Comparison of ENCODE assay signal across 16 cellular contexts in the genomic region with DNA sequence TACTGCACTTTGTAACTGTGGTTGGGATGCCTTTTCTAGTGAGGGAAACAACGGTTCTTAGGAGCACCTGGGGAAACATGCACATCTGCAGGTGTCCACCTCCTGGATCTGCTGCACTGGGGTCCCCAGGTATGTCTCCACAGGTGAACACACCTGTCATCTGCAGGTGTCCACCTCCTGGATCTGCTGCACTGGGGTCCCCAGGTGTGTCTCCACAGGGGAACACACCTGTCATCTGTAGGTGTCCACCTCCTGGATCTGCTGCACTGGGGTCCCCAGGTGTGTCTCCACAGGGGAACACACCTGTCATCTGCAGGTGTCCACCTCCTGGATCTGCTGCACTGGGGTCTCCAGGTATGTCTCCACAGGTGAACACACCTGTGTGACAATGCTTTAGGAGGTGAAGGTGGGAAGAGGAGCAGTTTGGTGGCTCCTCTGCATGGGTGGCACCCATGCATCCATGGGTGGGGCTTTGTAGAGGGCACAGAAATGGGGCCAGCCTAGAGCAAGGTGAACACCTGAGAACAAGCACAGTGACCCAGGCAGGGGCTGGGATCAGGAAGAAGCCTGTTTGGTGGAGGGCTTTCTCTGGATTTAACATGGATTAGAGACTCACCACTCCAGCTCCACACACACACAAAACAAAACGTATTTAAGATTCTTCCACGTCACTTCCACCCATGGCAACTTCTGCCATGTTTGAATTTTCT.
"Had no signal": no experiment of that assay in that cellular context is flagged by ENCODE, and none has a peak within 500 bp of the region (broad histone marks: within the 10 kb centered on the region; RNA-seq: fewer than 3 reads in every experiment).

No MANE protein-coding gene starts in this region.

- H3K36me3 Mint-ChIP-seq: stimulated activated effector memory CD8-positive, alpha-beta T cell treated with anti-CD3 and anti-CD28 coated beads, Interleukin-12 subunit alpha, Interleukin-12 subunit beta, amount 100 ng/mL, for 72 hours had no signal

- H3K9me3 ChIP-seq: pancreas, right lobe of liver had no signal

- H3K27ac ChIP-seq: brain microvascular endothelial cell, pancreas, right lobe of liver, stomach had no signal

- H3K27me3 ChIP-seq: brain microvascular endothelial cell, right lobe of liver had no signal

- H3K27me3 Mint-ChIP-seq: activated B cell treated with CpG ODN at 0.5 μM for 24 hours; activated CD8-positive, alpha-beta T cell treated with anti-CD3 and anti-CD28 coated beads for 36 hours; activated naive CD8-positive, alpha-beta T cell treated with anti-CD3 and anti-CD28 coated beads, Interleukin-2, amount 50 U/mL, for 24 hours; T-helper 17 cell had no signal

- ATAC-seq: activated CD8-positive, alpha-beta T cell treated with anti-CD3 and anti-CD28 coated beads for 36 hours; activated naive CD8-positive, alpha-beta T cell treated with anti-CD3 and anti-CD28 coated beads, Interleukin-2, amount 50 U/mL, for 24 hours; activated T-helper 17 cell treated with anti-CD3 and anti-CD28 coated beads, Interleukin-2, amount 50 U/mL, for 72 hours; pancreas; right lobe of liver; stimulated activated effector memory CD8-positive, alpha-beta T cell treated with anti-CD3 and anti-CD28 coated beads, Interleukin-12 subunit alpha, Interleukin-12 subunit beta, amount 100 ng/mL, for 72 hours; T-helper 17 cell had no signal

- DNase-seq: activated B cell treated with CpG ODN at 0.5 μM for 24 hours; activated CD4-positive, alpha-beta T cell treated with anti-CD3 and anti-CD28 coated beads for 4 hours; activated CD8-positive, alpha-beta T cell treated with anti-CD3 and anti-CD28 coated beads for 36 hours; activated naive CD4-positive, alpha-beta T cell treated with Interleukin-2 at 50 U/mL for 16 hours; activated naive CD8-positive, alpha-beta T cell treated with anti-CD3 and anti-CD28 coated beads, Interleukin-2, amount 50 U/mL, for 24 hours; activated T-cell treated with anti-CD3 and anti-CD28 coated beads, Interleukin-2, amount 50 U/mL, for 1 hour; brain microvascular endothelial cell; effector CD8-positive, alpha-beta T cell; right lobe of liver; stimulated activated CD4-positive, alpha-beta T cell treated with anti-CD3 and anti-CD28 coated beads, Interleukin-4, amount 100 ng/mL, for 24 hours; stomach; T-helper 17 cell; trophoblast cell had no signal

- H3K4me1 Mint-ChIP-seq: activated B cell treated with CpG ODN at 0.5 μM for 24 hours; activated naive CD8-positive, alpha-beta T cell treated with anti-CD3 and anti-CD28 coated beads, Interleukin-2, amount 50 U/mL, for 24 hours; activated T-helper 17 cell treated with anti-CD3 and anti-CD28 coated beads, Interleukin-2, amount 50 U/mL, for 72 hours; stimulated activated effector memory CD8-positive, alpha-beta T cell treated with anti-CD3 and anti-CD28 coated beads, Interleukin-12 subunit alpha, Interleukin-12 subunit beta, amount 100 ng/mL, for 72 hours; T-helper 17 cell had no signal

- H3K9me3 Mint-ChIP-seq: activated CD8-positive, alpha-beta T cell treated with anti-CD3 and anti-CD28 coated beads for 36 hours; activated naive CD8-positive, alpha-beta T cell treated with anti-CD3 and anti-CD28 coated beads, Interleukin-2, amount 50 U/mL, for 24 hours; activated T-helper 17 cell treated with anti-CD3 and anti-CD28 coated beads, Interleukin-2, amount 50 U/mL, for 72 hours; stimulated activated effector memory CD8-positive, alpha-beta T cell treated with anti-CD3 and anti-CD28 coated beads, Interleukin-12 subunit alpha, Interleukin-12 subunit beta, amount 100 ng/mL, for 72 hours had no signal

- H3K27ac Mint-ChIP-seq: activated B cell treated with CpG ODN at 0.5 μM for 24 hours; activated CD8-positive, alpha-beta T cell treated with anti-CD3 and anti-CD28 coated beads for 36 hours; activated naive CD8-positive, alpha-beta T cell treated with anti-CD3 and anti-CD28 coated beads, Interleukin-2, amount 50 U/mL, for 24 hours; activated T-helper 17 cell treated with anti-CD3 and anti-CD28 coated beads, Interleukin-2, amount 50 U/mL, for 72 hours; stimulated activated effector memory CD8-positive, alpha-beta T cell treated with anti-CD3 and anti-CD28 coated beads, Interleukin-12 subunit alpha, Interleukin-12 subunit beta, amount 100 ng/mL, for 72 hours; T-helper 17 cell had no signal

- H3K4me3 ChIP-seq: pancreas, right lobe of liver, stomach had no signal

- H3K36me3 ChIP-seq: brain microvascular endothelial cell, pancreas, right lobe of liver, stomach had no signal

- H3K4me1 ChIP-seq: pancreas, right lobe of liver, stomach had no signal

- H3K4me3 Mint-ChIP-seq: activated B cell treated with CpG ODN at 0.5 μM for 24 hours; activated CD8-positive, alpha-beta T cell treated with anti-CD3 and anti-CD28 coated beads for 36 hours; activated naive CD8-positive, alpha-beta T cell treated with anti-CD3 and anti-CD28 coated beads, Interleukin-2, amount 50 U/mL, for 24 hours; activated T-helper 17 cell treated with anti-CD3 and anti-CD28 coated beads, Interleukin-2, amount 50 U/mL, for 72 hours; stimulated activated effector memory CD8-positive, alpha-beta T cell treated with anti-CD3 and anti-CD28 coated beads, Interleukin-12 subunit alpha, Interleukin-12 subunit beta, amount 100 ng/mL, for 72 hours; T-helper 17 cell had no signal
